Comparison of ENCODE assay signal across 8 cellular contexts in genomic region chr22:25085930-25086901, GRCh38.
DNase-seq lines count a peak whose midpoint lies in the region; ATAC-seq lines count a peak whose summit lies in the region.

No MANE protein-coding gene starts in this region.

- H3K27me3 Mint-ChIP-seq in activated naive CD4-positive, alpha-beta T cell treated with anti-CD3 and anti-CD28 coated beads, Interleukin-2, amount 50 U/mL, for 24 hours = no peaks in the 10 kb centered on the region

- H3K27ac Mint-ChIP-seq in activated naive CD4-positive, alpha-beta T cell treated with anti-CD3 and anti-CD28 coated beads, Interleukin-2, amount 50 U/mL, for 24 hours = peak overlapping the region; percentile 89

- H3K36me3 Mint-ChIP-seq in activated naive CD4-positive, alpha-beta T cell treated with anti-CD3 and anti-CD28 coated beads, Interleukin-2, amount 50 U/mL, for 24 hours = no peaks in the 10 kb centered on the region

- ATAC-seq in HG03354 (IDR thresholded peaks at IDR 0.05; ENCODE audit: poor library complexity, severe bottlenecking, unreplicated experiment) = peak; percentile 93
- peak; percentile 94 for ATAC-seq in stimulated activated naive CD8-positive, alpha-beta T cell treated with anti-CD3 and anti-CD28 coated beads, Interleukin-15, Interleukin-2, amounts not matched to agents 100 U/mL and 50 U/mL, for 24 hours

- H3K9me3 Mint-ChIP-seq in activated naive CD4-positive, alpha-beta T cell treated with anti-CD3 and anti-CD28 coated beads, Interleukin-2, amount 50 U/mL, for 24 hours = no peaks in the 10 kb centered on the region

- H3K4me3 Mint-ChIP-seq in activated naive CD4-positive, alpha-beta T cell treated with anti-CD3 and anti-CD28 coated beads, Interleukin-2, amount 50 U/mL, for 24 hours = no peak overlapping the region

- no peak for DNase-seq in activated naive CD4-positive, alpha-beta T cell treated with anti-CD3 and anti-CD28 coated beads, Interleukin-2, amount 50 U/mL, for 16 hours
- DNase-seq in dermis blood vessel endothelial cell = peak; percentile 98
- DNase-seq in stimulated activated naive CD8-positive, alpha-beta T cell treated with anti-CD3 and anti-CD28 coated beads, Interleukin-15, Interleukin-2, amounts not matched to agents 100 U/mL and 50 U/mL, for 24 hours = no peak
- DNase-seq in activated effector memory CD4-positive, alpha-beta T cell treated with anti-CD3 and anti-CD28 coated beads, Interleukin-2, amount 50 U/mL, for 16 hours = no peak
- no peak for DNase-seq in nucleus accumbens (lab: John Stamatoyannopoulos, UW)
- no peak for DNase-seq in NCI-H1694 treated with DMSO at 0.1 percent for 48 hours (lab: John Stamatoyannopoulos, UW)

- peaks cover 29% of the 10 kb centered on the region for H3K4me1 Mint-ChIP-seq in activated naive CD4-positive, alpha-beta T cell treated with anti-CD3 and anti-CD28 coated beads, Interleukin-2, amount 50 U/mL, for 24 hours
